ENCODE assay signal across 8 cellular contexts in the genomic region with DNA sequence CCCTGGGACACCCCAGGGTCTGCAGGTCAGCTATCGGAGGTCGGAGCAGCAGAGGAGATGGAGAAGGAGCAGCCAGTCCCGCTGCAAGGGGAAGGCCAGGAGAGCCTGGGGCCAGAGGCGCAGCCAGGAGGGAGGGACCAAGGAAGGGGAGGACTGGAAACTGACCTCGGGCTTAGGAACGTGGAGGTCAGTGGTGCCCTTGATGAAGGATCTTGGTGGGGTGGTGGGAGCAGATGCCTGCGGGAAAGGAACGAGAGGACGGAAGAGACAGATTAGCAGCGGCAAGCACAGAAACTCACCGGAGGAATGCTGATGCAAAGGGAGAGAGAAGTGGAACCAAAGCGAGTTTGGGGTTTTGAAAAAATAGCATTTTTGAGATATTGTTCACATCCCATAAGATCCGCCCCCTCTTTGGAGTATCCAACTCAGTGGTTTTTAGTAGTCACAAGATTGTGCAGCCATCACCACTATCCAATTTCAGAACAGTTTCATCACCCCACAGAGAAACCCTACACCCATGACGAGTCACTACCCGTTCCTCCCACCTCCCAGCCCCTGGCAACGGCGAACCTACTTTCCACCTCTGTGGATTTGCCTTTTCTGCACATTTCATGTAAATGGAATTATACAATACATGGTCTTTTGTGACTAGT. TPM values are rescaled to one million over a fixed set of nuclear protein-coding genes. Genes with fewer than 3 reads are reported as not detected.
DNase-seq lines count a peak whose midpoint lies in the region; ATAC-seq and TF ChIP-seq lines count a peak whose summit lies in the region.

No MANE protein-coding gene starts in this region.

- no peak for TF ChIP-seq CTCF in SK-N-SH (IDR thresholded peaks at IDR 0.05)

- H3K27me3 ChIP-seq in SK-N-SH (ENCODE audit: insufficient read depth), result no peaks in the 10 kb centered on the region

- H3K4me1 ChIP-seq in SK-N-SH (ENCODE audit: control insufficient read depth in 1 of 2, insufficient read depth in 2 of 2, low read depth in 1 of 2, low read length in 1 of 2), result peaks cover 0 to 9% of the 10 kb centered on the region in 2 experiments; a peak in 1 of 4 replicates

- no peaks in the 10 kb centered on the region for H3K9me2 ChIP-seq in SK-N-SH

- DNase-seq in HCEC 1CT (peak; percentile 93), SK-N-SH (no peak), fibroblast of gingiva (ENCODE audit: low read depth) (peak; percentile 98), HK-2 (ENCODE audit: unreplicated experiment) (no peak)
- peak; percentile 48 for DNase-seq in stimulated activated CD4-positive, alpha-beta T cell treated with anti-CD3 and anti-CD28 coated beads, Interleukin-4, amount 100 ng/mL, for 1 hour

- POLR2A ChIA-PET in SK-N-SH (lab: Yijun Ruan, JAX), result no interaction called here

- CTCF ChIA-PET in SK-N-SH (lab: Yijun Ruan, JAX), result interaction anchor here (2.4 kb wide), 1 partner anchor 29 kb away, joined by 21 read pairs; a partner anchor contains a TSS

- TF ChIP-seq RAD21 in SK-N-SH (IDR thresholded peaks at IDR 0.05; ENCODE audit: low read length), result no peak

- no peaks in the 10 kb centered on the region for H3F3A ChIP-seq in SK-N-SH (replicated peaks; ENCODE audit: insufficient read depth)

- H4K20me1 ChIP-seq in SK-N-SH (ENCODE audit: insufficient read depth), result no peaks in the 10 kb centered on the region

- WGBS in SK-N-SH (ENCODE audit: low lambda C conversion rate), result 77% methylated on average over 17 of the region's 17 CpGs

- peak overlapping the region; percentile 24; the same call in 1 of the 2 replicates for H3K4me2 ChIP-seq in SK-N-SH

- no peak for ATAC-seq in HG03139 (IDR thresholded peaks at IDR 0.05; ENCODE audit: unreplicated experiment)
- no peak for ATAC-seq in GM21737 (IDR thresholded peaks at IDR 0.05; ENCODE audit: unreplicated experiment)
- ATAC-seq in GM19467 (IDR thresholded peaks at IDR 0.05; ENCODE audit: unreplicated experiment), result no peak

- peak overlapping the region in 1 of 2 experiments; percentile 49; a peak in 1 of 4 replicates for H3K27ac ChIP-seq in SK-N-SH (ENCODE audit: low read depth in 2 of 2, low read length in 1 of 2)

- H2AFZ ChIP-seq in SK-N-SH (ENCODE audit: low read depth), result no peak overlapping the region

- H3K36me3 ChIP-seq in SK-N-SH (replicated peaks in 1 of 2; ENCODE audit: control insufficient read depth in 1 of 2, insufficient read depth in 2 of 2, low read length in 1 of 2), result no peaks in the 10 kb centered on the region

- no peaks in the 10 kb centered on the region for H3K79me2 ChIP-seq in SK-N-SH (ENCODE audit: insufficient read depth)

- no peak for TF ChIP-seq EP300 in SK-N-SH (IDR thresholded peaks at IDR 0.05; ENCODE audit: borderline replicate concordance in 1 of 2, low read depth in 1 of 2, low read length in 1 of 2)

- no peak overlapping the region for H3K4me3 ChIP-seq in SK-N-SH (ENCODE audit: low read depth in 2 of 2, low read length in 1 of 2)

- H3K9me3 ChIP-seq in SK-N-SH, result no peaks in the 10 kb centered on the region

- H3K9ac ChIP-seq in SK-N-SH, result no peak overlapping the region

TF ChIP-seq in SK-N-SH, 30 proteins besides CTCF, POLR2A, EP300 and RAD21:
- TF ChIP-seq FOSL2 (IDR thresholded peaks at IDR 0.05; ENCODE audit: borderline replicate concordance, low read depth), result 0 out of 2 replicates have a peak, but pooled peaks have one; percentile 11
- TF ChIP-seq, protein P1, sequence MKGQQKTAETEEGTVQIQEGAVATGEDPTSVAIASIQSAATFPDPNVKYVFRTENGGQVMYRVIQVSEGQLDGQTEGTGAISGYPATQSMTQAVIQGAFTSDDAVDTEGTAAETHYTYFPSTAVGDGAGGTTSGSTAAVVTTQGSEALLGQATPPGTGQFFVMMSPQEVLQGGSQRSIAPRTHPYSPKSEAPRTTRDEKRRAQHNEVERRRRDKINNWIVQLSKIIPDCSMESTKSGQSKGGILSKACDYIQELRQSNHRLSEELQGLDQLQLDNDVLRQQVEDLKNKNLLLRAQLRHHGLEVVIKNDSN (IDR thresholded peaks at IDR 0.05; ENCODE audit: borderline replicate concordance, low read depth), result no peak

RNA-seq across cellular contexts. Expression of a gene that starts 22.1 kb away (rescaled TPM):
- polyA plus RNA-seq in SK-N-SH (2012; rRNA removed), result 3.9 TPM in 2 replicates
- polyA plus RNA-seq in SK-N-SH (2012; cell fraction: cytosol; rRNA removed), result 1.4 and 2.3 TPM in 2 replicates
- 6.4 and 8.0 TPM in 2 replicates for polyA plus RNA-seq in SK-N-SH (2012; cell fraction: nucleus; rRNA removed)

RNA-seq across cellular contexts. Expression of a gene that starts 27.7 kb away (rescaled TPM):
- polyA plus RNA-seq in SK-N-SH (2012; rRNA removed), result 26.4 and 30.5 TPM in 2 replicates
- 25.0 and 30.1 TPM in 2 replicates for polyA plus RNA-seq in SK-N-SH (2012; cell fraction: cytosol; rRNA removed)
- 23.5 and 27.6 TPM in 2 replicates for polyA plus RNA-seq in SK-N-SH (2012; cell fraction: nucleus; rRNA removed)

Comparison
In these comparisons a context has a peak if more than half of its experiments do, and no peak if none do; other contexts are left out.
1. DNase-seq: peak in HCEC 1CT (single experiment), fibroblast of gingiva (single experiment) and stimulated activated CD4-positive, alpha-beta T cell treated with anti-CD3 and anti-CD28 coated beads, Interleukin-4, amount 100 ng/mL, for 1 hour (single experiment); none in SK-N-SH (single experiment) and HK-2 (single experiment).